In genomic region chrX:70359458-70359857, GRCh38 we compare ENCODE assay signal across 33 cellular contexts.
"Had no signal": no experiment of that assay in that cellular context is flagged by ENCODE, and none has a peak within 500 bp of the region (broad histone marks: within the 10 kb centered on the region; RNA-seq: fewer than 3 reads in every experiment).

No MANE protein-coding gene starts in this region.

- H3K4me1 ChIP-seq: adrenal gland, ascending aorta, body of pancreas, breast epithelium had no signal

- H3K27me3 ChIP-seq: adrenal gland, ascending aorta, body of pancreas, brain microvascular endothelial cell, cardiac muscle cell had no signal

- DNase-seq: activated effector memory CD4-positive, alpha-beta T cell treated with anti-CD3 and anti-CD28 coated beads, Interleukin-2, amount 50 U/mL, for 16 hours; activated effector memory CD4-positive, alpha-beta T cell treated with Interleukin-2 at 50 U/mL for 16 hours; activated gamma-delta T cell; activated gamma-delta T cell treated with Interleukin-2 at 50 U/mL for 16 hours; activated naive CD4-positive, alpha-beta T cell; activated naive CD4-positive, alpha-beta T cell treated with anti-CD3 and anti-CD28 coated beads for 36 hours; activated naive CD4-positive, alpha-beta T cell treated with anti-CD3 and anti-CD28 coated beads, Interleukin-2, amount 10 ng/mL, durations not matched to agents 7 days and 5 days; activated naive CD4-positive, alpha-beta T cell treated with anti-CD3 and anti-CD28 coated beads, Interleukin-2, amount 50 U/mL, for 16 hours; activated naive CD4-positive, alpha-beta T cell treated with Interleukin-2 at 50 U/mL for 16 hours; activated naive CD8-positive, alpha-beta T cell treated with anti-CD3 and anti-CD28 coated beads for 36 hours; activated naive CD8-positive, alpha-beta T cell treated with anti-CD3 and anti-CD28 coated beads, Interleukin-2, amount 10 ng/mL, durations not matched to agents 7 days and 5 days; activated naive CD8-positive, alpha-beta T cell treated with anti-CD3 and anti-CD28 coated beads, Interleukin-2, amount 50 U/mL, for 24 hours; activated T-cell treated with anti-CD3 and anti-CD28 coated beads, Interleukin-2, amount 50 U/mL, for 24 hours; activated T-cell treated with anti-CD3 and anti-CD28 coated beads, Interleukin-2, amount 50 U/mL, for 4 hours; activated T-cell treated with anti-CD3 and anti-CD28 coated beads, Interleukin-2, amount 50 U/mL, for 48 hours; activated T-cell treated with anti-CD3 and anti-CD28 coated beads, Interleukin-2, amount 50 U/mL, for 72 hours; adrenal gland; amniotic stem cell; amygdala; anterior cingulate cortex; aorta; body of pancreas; brain microvascular endothelial cell; caudate nucleus; central memory CD4-positive, alpha-beta T cell; cerebellar nuclear complex had no signal

- H3K4me3 ChIP-seq: adrenal gland, ascending aorta, body of pancreas, breast epithelium, cardiac muscle cell had no signal

- H3K27ac ChIP-seq: adrenal gland, ascending aorta, body of pancreas, brain microvascular endothelial cell, breast epithelium, cardiac muscle cell had no signal

- FAIRE-seq: astrocyte, bronchial epithelial cell had no signal

- H3K36me3 ChIP-seq: adrenal gland, ascending aorta, brain microvascular endothelial cell, breast epithelium, cardiac muscle cell had no signal

- ATAC-seq: activated naive CD4-positive, alpha-beta T cell treated with anti-CD3 and anti-CD28 coated beads, Interleukin-2, amount 50 U/mL, for 72 hours; activated naive CD8-positive, alpha-beta T cell treated with anti-CD3 and anti-CD28 coated beads, Interleukin-2, amount 50 U/mL, for 24 hours; activated T-cell treated with anti-CD3 and anti-CD28 coated beads, Interleukin-2, amount 50 U/mL, for 4 hours; activated T-cell treated with anti-CD3 and anti-CD28 coated beads, Interleukin-2, amount 50 U/mL, for 72 hours; activated T-helper 17 cell treated with anti-CD3 and anti-CD28 coated beads, Interleukin-2, amount 50 U/mL, for 72 hours; body of pancreas had no signal

- H3K9me3 ChIP-seq: adrenal gland, ascending aorta, body of pancreas, breast epithelium had no signal
